ENCODE assay signal across 12 cellular contexts in genomic region chr16:567362-568256, GRCh38. TPM values are rescaled to one million over a fixed set of nuclear protein-coding genes. Genes with fewer than 3 reads are reported as not detected.
DNase-seq lines count a peak whose midpoint lies in the region; ATAC-seq and TF ChIP-seq lines count a peak whose summit lies in the region.
"Had no signal": no experiment of that assay in that cellular context is flagged by ENCODE, and none has a peak within 500 bp of the region (broad histone marks: within the 10 kb centered on the region; RNA-seq: fewer than 3 reads in every experiment).

No MANE protein-coding gene starts in this region.

- TF ChIP-seq CTCF in gastroesophageal sphincter (IDR thresholded peaks at IDR 0.05) (no peak), stomach (IDR thresholded peaks at IDR 0.05) (no peak), osteocyte (IDR thresholded peaks at IDR 0.05) (no peak)

- no peak for ATAC-seq in activated CD4-positive, alpha-beta T cell treated with anti-CD3 and anti-CD28 coated beads for 36 hours
- ATAC-seq in T-cell (replicated peaks in 1 of 4) (no peak), gastroesophageal sphincter (no peak), HG03039 (IDR thresholded peaks at IDR 0.05; ENCODE audit: unreplicated experiment) (no peak)

- H3K9me3 Mint-ChIP-seq in activated CD4-positive, alpha-beta T cell treated with anti-CD3 and anti-CD28 coated beads for 36 hours (ENCODE audit: low read depth): no peaks in the 10 kb centered on the region
- H3K9me3 Mint-ChIP-seq in T-cell (no peaks in the 10 kb centered on the region), osteocyte (ENCODE audit: unreplicated experiment) (no peaks in the 10 kb centered on the region)

- H3K4me1 ChIP-seq in gastroesophageal sphincter (peaks cover 0 to 64% (median 38%) of the 10 kb centered on the region in 3 donors), stomach (peaks cover 44 to 62% (median 57%) of the 10 kb centered on the region in 4 donors)

- no CpG with 5 or more reads among the region's 35 CpGs for WGBS in gastroesophageal sphincter (ENCODE audit: low coverage in 1 of 2), 2 donors
- WGBS in stomach, 5 donors: 88 to 96% (median 93%) methylated on average over 9 to 35 of the region's 35 CpGs

- peaks cover 26% of the 10 kb centered on the region for H3K4me1 Mint-ChIP-seq in activated CD4-positive, alpha-beta T cell treated with anti-CD3 and anti-CD28 coated beads for 36 hours
- H3K4me1 Mint-ChIP-seq in T-cell: peaks cover 33 to 35% (median 34%) of the 10 kb centered on the region in 3 donors
- H3K4me1 Mint-ChIP-seq in osteocyte (ENCODE audit: unreplicated experiment): peaks cover 32% of the 10 kb centered on the region

- DNase-seq in activated CD4-positive, alpha-beta T cell treated with anti-CD3 and anti-CD28 coated beads for 36 hours: no peak
- DNase-seq in activated CD4-positive, alpha-beta T cell treated with anti-CD3 and anti-CD28 coated beads for 48 hours: no peak
- DNase-seq in T-cell: no peak
- DNase-seq in stomach: no peak
- no peak for DNase-seq in osteocyte (ENCODE audit: extremely low spot score, unreplicated experiment)
- no peak for DNase-seq in DMS79 treated with DMSO at 0.1 percent for 48 hours (lab: John Stamatoyannopoulos, UW)
- DNase-seq: NCI-H1048, PC-3 had no signal

- peak overlapping the region; percentile 32 for H3K4me3 Mint-ChIP-seq in activated CD4-positive, alpha-beta T cell treated with anti-CD3 and anti-CD28 coated beads for 36 hours
- H3K4me3 Mint-ChIP-seq in T-cell (peak overlapping the region; percentile 64 to 78 (median 65)), osteocyte (ENCODE audit: unreplicated experiment) (no peak overlapping the region)

- CTCF ChIA-PET in activated CD4-positive, alpha-beta T cell treated with anti-CD3 and anti-CD28 coated beads for 36 hours (lab: Charles Lee): interaction anchor here (0.6 kb wide), 1 partner anchor 13 kb away, joined by 3 read pairs; no protein-coding TSS in a partner anchor
- CTCF ChIA-PET in T-cell (lab: Charles Lee): interaction anchor here in 1 of 2 donors (0.6 kb wide), 1 partner anchor 10 kb away, joined by 4 read pairs; no protein-coding TSS in a partner anchor

- TF ChIP-seq POLR2A in gastroesophageal sphincter (IDR thresholded peaks at IDR 0.05) (no peak), stomach (IDR thresholded peaks at IDR 0.05) (no peak)

- no peaks in the 10 kb centered on the region for H3K9me3 ChIP-seq in gastroesophageal sphincter
- no peaks in the 10 kb centered on the region for H3K9me3 ChIP-seq in stomach
- H3K9me3 ChIP-seq: neutrophil had no signal

- no peaks in the 10 kb centered on the region for H3K27me3 Mint-ChIP-seq in activated CD4-positive, alpha-beta T cell treated with anti-CD3 and anti-CD28 coated beads for 36 hours
- peaks cover 0 to 1% of the 10 kb centered on the region in 2 donors for H3K27me3 Mint-ChIP-seq in T-cell
- H3K27me3 Mint-ChIP-seq in osteocyte (ENCODE audit: unreplicated experiment): no peaks in the 10 kb centered on the region

- peak overlapping the region in 3 of 4 donors; percentile 43 to 88 (median 51) for H3K27ac ChIP-seq in gastroesophageal sphincter
- peak overlapping the region in 3 of 5 donors; percentile 29 to 82 (median 47) for H3K27ac ChIP-seq in stomach
- H3K27ac ChIP-seq: neutrophil had no signal

- H3K36me3 Mint-ChIP-seq in activated CD4-positive, alpha-beta T cell treated with anti-CD3 and anti-CD28 coated beads for 36 hours (ENCODE audit: low read depth): no peaks in the 10 kb centered on the region
- no peaks in the 10 kb centered on the region for H3K36me3 Mint-ChIP-seq in T-cell
- no peaks in the 10 kb centered on the region for H3K36me3 Mint-ChIP-seq in osteocyte (ENCODE audit: unreplicated experiment)

- H3K36me3 ChIP-seq in gastroesophageal sphincter (peaks cover 0 to 10% of the 10 kb centered on the region in 2 donors), stomach (peaks cover 0 to 7% (median 3%) of the 10 kb centered on the region in 4 donors)
- H3K36me3 ChIP-seq: neutrophil had no signal

- H3K27me3 ChIP-seq in gastroesophageal sphincter (peaks cover 27% of the 10 kb centered on the region), stomach (peaks cover 0 to 20% (median 0%) of the 10 kb centered on the region in 3 donors)

- intact Hi-C loops in activated CD4-positive, alpha-beta T cell treated with anti-CD3 and anti-CD28 coated beads for 36 hours (cut with DNase I, micrococcal nuclease): no loop called here
- intact Hi-C loops in stomach (cut with DNase I; ENCODE audit: low total_unique reads): no loop called here

- POLR2A ChIA-PET in activated CD4-positive, alpha-beta T cell treated with anti-CD3 and anti-CD28 coated beads for 36 hours (lab: Charles Lee): no interaction called here
- POLR2A ChIA-PET in T-cell (lab: Charles Lee): no interaction called here

- TF ChIP-seq EP300 in gastroesophageal sphincter (IDR thresholded peaks at IDR 0.05): no peak
- TF ChIP-seq EP300 in stomach (IDR thresholded peaks at IDR 0.05): no peak

- H3K4me3 ChIP-seq in gastroesophageal sphincter (peak overlapping the region in 1 of 2 donors; percentile 41), stomach (peak overlapping the region; percentile 23 to 31 (median 28))

- H3K27ac Mint-ChIP-seq in activated CD4-positive, alpha-beta T cell treated with anti-CD3 and anti-CD28 coated beads for 36 hours: peak overlapping the region; percentile 72
- H3K27ac Mint-ChIP-seq in T-cell (peak overlapping the region; percentile 79 to 89), osteocyte (ENCODE audit: unreplicated experiment) (no peak overlapping the region)

RNA-seq across cellular contexts. Expression of gene NHLRC4, which starts 0.8 kb away (rescaled TPM):
- under 1 TPM; 0.19 to 0.87 TPM for total RNA-seq in activated CD4-positive, alpha-beta T cell treated with anti-CD3 and anti-CD28 coated beads for 36 hours
- total RNA-seq in T-cell: 1 to 10 TPM; 1.3 to 5.0 (median 3.6) TPM
- total RNA-seq in gastroesophageal sphincter: 1 to 10 TPM in 2 of 4 donors, under 1 TPM in 2; 0.47 to 2.9 (median 0.87) TPM
- total RNA-seq in stomach: under 1 TPM in 2 of 5 donors, not detected in 3; 0.89 to 0.92 TPM
- polyA plus RNA-seq in stomach: 1 to 10 TPM in 2 of 3 donors, under 1 TPM in 1; 0.35 to 1.4 (median 1.4) TPM
- 0.57 and 1.7 TPM in 2 replicates for total RNA-seq in osteocyte
- total RNA-seq: chondrocyte had no signal

RNA-seq across cellular contexts. Expression of gene PIGQ, which starts 2.2 kb away (rescaled TPM):
- total RNA-seq in activated CD4-positive, alpha-beta T cell treated with anti-CD3 and anti-CD28 coated beads for 36 hours: 10 to 100 TPM; 24.2 to 24.7 TPM
- total RNA-seq in T-cell (10 to 100 TPM; 38.2 to 86.9 (median 63.1) TPM), gastroesophageal sphincter (10 to 100 TPM; 30.4 to 42.4 (median 36.8) TPM), stomach (100 to 1,000 TPM in 2 of 5 donors, 10 to 100 TPM in 3; 14.3 to 217 (median 52.6) TPM), osteocyte (62.0 and 63.6 TPM in 2 replicates)
- polyA plus RNA-seq in stomach: 10 to 100 TPM; 30.1 to 46.5 (median 38.0) TPM

RNA-seq across cellular contexts. Expression of gene PRR35, which starts 7.4 kb away (rescaled TPM):
- total RNA-seq in activated CD4-positive, alpha-beta T cell treated with anti-CD3 and anti-CD28 coated beads for 36 hours: not detected
- not detected for total RNA-seq in T-cell
- not detected for total RNA-seq in gastroesophageal sphincter
- not detected for total RNA-seq in stomach
- not detected for polyA plus RNA-seq in stomach
- not detected in 2 replicates for total RNA-seq in osteocyte
- total RNA-seq: chondrocyte, PC-3 had no signal

RNA-seq across cellular contexts. Expression of gene RAB40C, which starts 22.3 kb away (rescaled TPM):
- 1 to 10 TPM; 8.9 to 9.6 TPM for total RNA-seq in activated CD4-positive, alpha-beta T cell treated with anti-CD3 and anti-CD28 coated beads for 36 hours
- total RNA-seq in T-cell: 10 to 100 TPM; 14.1 to 28.0 (median 24.4) TPM
- 10 to 100 TPM; 17.7 to 28.3 (median 22.1) TPM for total RNA-seq in gastroesophageal sphincter
- 100 to 1,000 TPM in 1 of 5 donors, 10 to 100 TPM in 4; 17.6 to 101 (median 51.3) TPM for total RNA-seq in stomach
- 10 to 100 TPM; 20.9 to 24.6 (median 22.1) TPM for polyA plus RNA-seq in stomach
- 17.1 and 20.0 TPM in 2 replicates for total RNA-seq in osteocyte

RNA-seq across cellular contexts. Expression of gene CAPN15, which starts 40.1 kb away (rescaled TPM):
- total RNA-seq in activated CD4-positive, alpha-beta T cell treated with anti-CD3 and anti-CD28 coated beads for 36 hours: 10 to 100 TPM; 64.7 to 69.7 TPM
- total RNA-seq in T-cell: 10 to 100 TPM; 61.7 to 89.0 (median 82.7) TPM
- 10 to 100 TPM; 21.8 to 42.7 (median 29.2) TPM for total RNA-seq in gastroesophageal sphincter
- 100 to 1,000 TPM in 1 of 5 donors, 10 to 100 TPM in 4; 25.2 to 235 (median 83.5) TPM for total RNA-seq in stomach
- 10 to 100 TPM; 29.3 to 33.2 (median 29.6) TPM for polyA plus RNA-seq in stomach
- total RNA-seq in osteocyte: 38.3 and 39.9 TPM in 2 replicates
